In the genomic region with DNA sequence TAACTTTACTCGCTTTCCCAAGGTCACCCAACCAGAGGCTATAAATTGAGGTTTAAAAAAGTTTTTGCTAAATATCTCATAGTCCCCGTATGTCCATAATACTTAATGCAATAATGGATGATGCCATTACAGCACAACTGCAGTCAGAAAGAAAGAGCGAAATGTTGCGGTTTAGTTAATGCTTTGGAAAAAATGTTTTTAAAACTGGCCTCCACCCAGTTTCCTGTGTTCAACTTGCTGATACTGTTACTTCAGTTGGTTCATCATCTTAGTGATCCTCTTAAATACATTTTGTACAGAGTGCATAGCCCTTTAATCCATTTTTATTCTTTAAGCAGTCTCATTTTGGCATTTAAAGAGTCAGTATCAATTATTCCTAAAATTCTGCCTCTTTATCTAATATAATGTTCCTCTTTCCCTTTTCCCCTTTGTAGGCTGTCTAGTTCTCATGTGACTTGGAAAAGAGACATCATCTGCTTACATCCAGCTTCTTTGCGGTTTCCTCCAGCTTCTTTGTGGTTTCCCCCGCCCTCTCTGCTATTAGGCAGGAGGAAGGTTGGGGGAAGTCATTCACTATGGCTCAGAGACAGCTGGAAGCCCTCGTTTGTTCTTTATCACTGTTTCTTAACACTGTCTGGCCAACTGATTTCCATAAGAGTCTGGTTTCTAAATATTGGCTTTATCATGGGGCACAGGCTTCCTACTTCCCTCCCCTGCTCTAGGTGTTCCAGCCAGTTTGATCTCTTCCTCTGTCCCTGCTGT, we compare ENCODE assay signal across 8 cellular contexts.
DNase-seq lines count a peak whose midpoint lies in the region; ATAC-seq and TF ChIP-seq lines count a peak whose summit lies in the region.
"Had no signal": no experiment of that assay in that cellular context is flagged by ENCODE, and none has a peak within 500 bp of the region (broad histone marks: within the 10 kb centered on the region; RNA-seq: fewer than 3 reads in every experiment).

No MANE protein-coding gene starts in this region.

- no peak overlapping the region for H3K27ac Mint-ChIP-seq in natural killer cell treated with Interleukin-12 subunit alpha and Interleukin-12 subunit beta and Interleukin-15 and Interleukin-18, amount 100 ng/mL, for 72 hours

- intact Hi-C loops in heart left ventricle (cut with DNase I) (no loop called here), tibial artery (cut with DNase I; ENCODE audit: low total_unique reads) (no loop called here)

- H3K4me3 Mint-ChIP-seq in natural killer cell treated with Interleukin-12 subunit alpha and Interleukin-12 subunit beta and Interleukin-15 and Interleukin-18, amount 100 ng/mL, for 72 hours = no peak overlapping the region

- H3K4me1 ChIP-seq in heart left ventricle (peaks cover 0 to 16% (median 0%) of the 10 kb centered on the region in 12 donors), tibial artery (no peaks in the 10 kb centered on the region)

- peaks cover 0 to 20% of the 10 kb centered on the region in 2 donors for H3K27me3 Mint-ChIP-seq in natural killer cell treated with Interleukin-12 subunit alpha and Interleukin-12 subunit beta and Interleukin-15 and Interleukin-18, amount 100 ng/mL, for 72 hours

- DNase-seq in HS-27A (ENCODE audit: low read depth) = peak; percentile 67
- DNase-seq in T1000 (lab: John Stamatoyannopoulos, UW) = peak; percentile 10
- DNase-seq in heart left ventricle = peak in 4 of 5 donors; percentile 28 to 54 (median 41)
- DNase-seq in tibial artery = peak; percentile 66 to 72
- DNase-seq in NCI-H1436 treated with DMSO at 0.1 percent for 48 hours (lab: John Stamatoyannopoulos, UW) = no peak
- no peak for DNase-seq in natural killer cell treated with Interleukin-12 subunit alpha and Interleukin-12 subunit beta and Interleukin-15 and Interleukin-18, amount 100 ng/mL, for 72 hours (ENCODE audit: low spot score)
- DNase-seq in RWPE1 (ENCODE audit: low spot score) = no peak
- DNase-seq: activated effector memory CD4-positive, alpha-beta T cell treated with Interleukin-2 at 50 U/mL for 16 hours had no signal

- no peaks in the 10 kb centered on the region for H3K36me3 Mint-ChIP-seq in natural killer cell treated with Interleukin-12 subunit alpha and Interleukin-12 subunit beta and Interleukin-15 and Interleukin-18, amount 100 ng/mL, for 72 hours

- H3K9me3 Mint-ChIP-seq in natural killer cell treated with Interleukin-12 subunit alpha and Interleukin-12 subunit beta and Interleukin-15 and Interleukin-18, amount 100 ng/mL, for 72 hours = no peaks in the 10 kb centered on the region

- no peak for TF ChIP-seq POLR2A in heart left ventricle (IDR thresholded peaks at IDR 0.05)

- WGBS in heart left ventricle, 4 donors = 51 to 59% (median 54%) methylated on average over 7 of the region's 7 CpGs

- ATAC-seq in heart left ventricle = peak; percentile 67 to 91 (median 86)
- ATAC-seq in natural killer cell treated with Interleukin-12 subunit alpha and Interleukin-12 subunit beta and Interleukin-15 and Interleukin-18, amount 100 ng/mL, for 72 hours = no peak

- peak overlapping the region in 5 of 12 donors; percentile 7 to 52 (median 17) for H3K27ac ChIP-seq in heart left ventricle
- H3K27ac ChIP-seq in tibial artery = no peak overlapping the region
- H3K27ac ChIP-seq in RWPE1 = no peak overlapping the region

- no peaks in the 10 kb centered on the region for H3K36me3 ChIP-seq in heart left ventricle
- H3K36me3 ChIP-seq in tibial artery = no peaks in the 10 kb centered on the region

- H3K27me3 ChIP-seq in heart left ventricle = peaks cover 0 to 5% (median 0%) of the 10 kb centered on the region in 9 donors
- no peaks in the 10 kb centered on the region for H3K27me3 ChIP-seq in tibial artery

- CTCF ChIA-PET in RWPE1 (lab: Yijun Ruan, JAX) = no interaction called here

- H3K4me3 ChIP-seq in heart left ventricle (peak overlapping the region in 1 of 12 donors; percentile 2), tibial artery (no peak overlapping the region)

- peaks cover 0 to 5% (median 0%) of the 10 kb centered on the region in 12 donors for H3K9me3 ChIP-seq in heart left ventricle
- H3K9me3 ChIP-seq in tibial artery = no peaks in the 10 kb centered on the region

- peaks cover 0 to 2% of the 10 kb centered on the region in 2 donors for H3K4me1 Mint-ChIP-seq in natural killer cell treated with Interleukin-12 subunit alpha and Interleukin-12 subunit beta and Interleukin-15 and Interleukin-18, amount 100 ng/mL, for 72 hours (ENCODE audit: low read depth in 2 of 2)

- POLR2A ChIA-PET in RWPE1 (lab: Yijun Ruan, JAX; ENCODE audit: low non-redundant PET) = no interaction called here

- TF ChIP-seq CTCF in heart left ventricle (IDR thresholded peaks at IDR 0.05) = no peak
- no peak for TF ChIP-seq CTCF in tibial artery (IDR thresholded peaks at IDR 0.05)
- TF ChIP-seq CTCF in RWPE1 (conservative IDR thresholded peaks at IDR 0.05; ENCODE audit: low read depth) = no peak

Comparison
In these comparisons a context has a peak if more than half of its experiments do, and no peak if none do; other contexts are left out.
1. DNase-seq: peak in HS-27A (single experiment), T1000 (single experiment), heart left ventricle (4 of 5) and tibial artery (2 of 2); none in NCI-H1436 treated with DMSO at 0.1 percent for 48 hours (single experiment), natural killer cell treated with Interleukin-12 subunit alpha and Interleukin-12 subunit beta and Interleukin-15 and Interleukin-18, amount 100 ng/mL, for 72 hours (single experiment) and RWPE1 (single experiment).
2. ATAC-seq: peak in heart left ventricle (4 of 4); none in natural killer cell treated with Interleukin-12 subunit alpha and Interleukin-12 subunit beta and Interleukin-15 and Interleukin-18, amount 100 ng/mL, for 72 hours (0 of 2).